16 cellular contexts compared by ENCODE assay signal in the genomic region with DNA sequence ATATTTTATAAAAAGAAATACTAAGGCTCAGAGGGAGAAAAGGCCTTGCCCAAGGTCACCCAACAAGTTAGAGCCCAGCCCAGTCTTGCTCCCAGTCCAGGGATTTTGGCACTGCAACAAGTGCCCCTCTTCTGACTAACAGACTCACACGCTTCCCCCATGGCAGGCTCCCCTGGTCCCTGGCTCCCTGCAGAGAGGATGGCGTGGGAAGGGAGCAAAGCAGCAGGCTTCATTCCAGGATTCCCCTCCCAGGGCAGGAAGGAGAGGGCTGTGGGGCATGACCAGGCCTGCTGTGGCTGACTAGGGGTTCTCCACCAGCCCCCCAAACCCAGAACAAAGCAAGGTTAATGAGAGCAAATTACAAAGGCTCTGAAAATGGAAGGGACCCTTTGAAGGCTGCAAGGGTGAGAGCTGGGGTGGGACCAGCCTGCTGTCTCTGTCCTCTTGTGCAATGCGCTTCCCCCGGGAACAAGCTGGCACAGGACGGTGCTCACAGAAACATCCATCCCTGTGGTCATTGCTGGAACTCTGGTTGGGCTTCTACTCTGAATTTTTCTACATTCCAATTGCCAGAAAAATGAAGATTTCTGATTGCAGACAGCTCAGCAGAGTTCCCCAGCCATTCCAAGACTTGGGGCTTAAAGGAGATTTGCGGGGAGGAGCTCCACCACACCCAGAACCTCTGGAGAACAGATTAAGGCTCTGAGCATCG. TPM values are rescaled to one million over a fixed set of nuclear protein-coding genes. Genes with fewer than 3 reads are reported as not detected.
A peak's percentile ranks its signal among the peaks of the same experiment; 100 is the strongest.
DNase-seq lines count a peak whose midpoint lies in the region; ATAC-seq and TF ChIP-seq lines count a peak whose summit lies in the region.
"Had no signal": no experiment of that assay in that cellular context is flagged by ENCODE, and none has a peak within 500 bp of the region (broad histone marks: within the 10 kb centered on the region; RNA-seq: fewer than 3 reads in every experiment).

No MANE protein-coding gene starts in this region.

- H3K4me1 ChIP-seq in MM.1S (ENCODE audit: low read length), result no peaks in the 10 kb centered on the region

- no peak overlapping the region for H3K4me2 ChIP-seq in MM.1S (ENCODE audit: low read depth, low read length)

- no peak overlapping the region for H3K4me3 ChIP-seq in MM.1S (ENCODE audit: low read length)
- no peak overlapping the region for H3K4me3 ChIP-seq in dorsolateral prefrontal cortex
- H3K4me3 ChIP-seq: cardiac muscle cell had no signal

- no peaks in the 10 kb centered on the region for H3K9me2 ChIP-seq in MM.1S (replicated peaks; ENCODE audit: insufficient read depth, low read length)

- no peaks in the 10 kb centered on the region for H3K36me3 ChIP-seq in MM.1S (replicated peaks; ENCODE audit: insufficient read depth, low read length)
- H3K36me3 ChIP-seq: cardiac muscle cell had no signal

- TF ChIP-seq CTCF in MM.1S (IDR thresholded peaks at IDR 0.05; ENCODE audit: low read length) (no peak), dorsolateral prefrontal cortex (IDR thresholded peaks at IDR 0.05 in 54 of 56, conservative IDR thresholded peaks at IDR 0.05 in 2 of 56; ENCODE audit: low read depth in 1 of 56, partially characterized antibody in 56 of 56) (no peak)

- H3F3A ChIP-seq in MM.1S (ENCODE audit: insufficient read depth, low read length), result no peaks in the 10 kb centered on the region

- H3K79me2 ChIP-seq in MM.1S (ENCODE audit: low read length), result no peaks in the 10 kb centered on the region

- H3K9ac ChIP-seq in MM.1S (ENCODE audit: low read length), result no peak overlapping the region

- DNase-seq in Right ventricle myocardium inferior (ENCODE audit: missing footprints) (no peak), cardiac septum (ENCODE audit: low spot score) (no peak), epithelial cell of prostate (ENCODE audit: low read depth, low spot score) (no peak), myocyte (ENCODE audit: low read depth) (peak; percentile 32), MM.1S (no peak), NCI-H82 treated with DMSO at 0.1 percent for 48 hours (lab: John Stamatoyannopoulos, UW; ENCODE audit: unreplicated experiment) (no peak), occipital lobe (lab: John Stamatoyannopoulos, UW) (no peak), dorsolateral prefrontal cortex (no peak)
- DNase-seq: activated CD8-positive, alpha-beta memory T cell treated with anti-CD3 and anti-CD28 coated beads, Interleukin-2, amount 10 ng/mL, durations not matched to agents 7 days and 5 days; activated naive CD4-positive, alpha-beta T cell; left colon; NCI-H1105; NCI-H226; stimulated activated CD8-positive, alpha-beta memory T cell treated with anti-CD3 and anti-CD28 coated beads, Interleukin-4, amount 100 ng/mL, for 48 hours had no signal

- no peak overlapping the region for H2AFZ ChIP-seq in MM.1S (ENCODE audit: low read length)

- H3K9me3 ChIP-seq in MM.1S (replicated peaks; ENCODE audit: insufficient read depth, low read length), result no peaks in the 10 kb centered on the region

- H4K20me1 ChIP-seq in MM.1S (ENCODE audit: insufficient read depth, low read length), result no peaks in the 10 kb centered on the region

- H3K27me3 ChIP-seq in MM.1S (replicated peaks; ENCODE audit: insufficient read depth, low read length), result no peaks in the 10 kb centered on the region
- no peaks in the 10 kb centered on the region for H3K27me3 ChIP-seq in dorsolateral prefrontal cortex
- H3K27me3 ChIP-seq: cardiac muscle cell had no signal

- intact Hi-C loops in Right ventricle myocardium inferior (cut with DNase I) (no loop called here), cardiac septum (cut with DNase I) (no loop called here), dorsolateral prefrontal cortex (cut with DNase I) (no loop called here)

- H3K27ac ChIP-seq in epithelial cell of prostate (peak overlapping the region; percentile 66), MM.1S (ENCODE audit: low read length) (no peak overlapping the region), dorsolateral prefrontal cortex (no peak overlapping the region)

- peak; percentile 40 for ATAC-seq in Right ventricle myocardium inferior
- ATAC-seq: activated CD8-positive, alpha-beta memory T cell treated with anti-CD3 and anti-CD28 coated beads, Interleukin-2, amount 10 ng/mL, durations not matched to agents 7 days and 5 days; left colon; WTC11 had no signal

RNA-seq across cellular contexts. Expression of gene FAT2, which starts 37.1 kb away (rescaled TPM):
- total RNA-seq in Right ventricle myocardium inferior (not detected), cardiac septum (0.05 TPM), myocyte (under 0.01 and 0.10 TPM in 2 replicates), occipital lobe (0.31 TPM), dorsolateral prefrontal cortex (under 1 TPM in 29 of 120 experiments, not detected in 91; 0.03 to 0.92 (median 0.07) TPM)
- polyA plus RNA-seq in myocyte (2012), result 0.26 TPM
- total RNA-seq: activated CD8-positive, alpha-beta memory T cell treated with anti-CD3 and anti-CD28 coated beads, Interleukin-2, amount 10 ng/mL, durations not matched to agents 7 days and 5 days; left colon had no signal

RNA-seq across cellular contexts. Expression of gene SPARC, which starts 58.4 kb away (rescaled TPM):
- total RNA-seq in Right ventricle myocardium inferior (517 TPM), cardiac septum (539 TPM), myocyte (4,412 and 4,598 TPM in 2 replicates), occipital lobe (90.8 TPM), dorsolateral prefrontal cortex (100 to 1,000 TPM; 118 to 878 (median 329) TPM)
- polyA plus RNA-seq in myocyte (2012), result 20,698 TPM
